8 cellular contexts compared by ENCODE assay signal in genomic region chr2:27408601-27409320, GRCh38. TPM values are rescaled to one million over a fixed set of nuclear protein-coding genes. Genes with fewer than 3 reads are reported as not detected.
DNase-seq lines count a peak whose midpoint lies in the region; ATAC-seq, FAIRE-seq and TF ChIP-seq lines count a peak whose summit lies in the region.

No MANE protein-coding gene starts in this region.

- DNase-seq in AG04449 (ENCODE audit: low read depth, low spot score) (no peak), GM12891 (ENCODE audit: insufficient read length, low spot score) (no peak), NCI-H69 (lab: John Stamatoyannopoulos, UW) (peak; percentile 54), caudate nucleus (lab: John Stamatoyannopoulos, UW) (peak in 6 of 61 donors; percentile 3 to 58 (median 36)), right lobe of liver (no peak), stomach (no peak), superior temporal gyrus (ENCODE audit: extremely low spot score) (no peak)

- H3K27me3 ChIP-seq in right lobe of liver (no peaks in the 10 kb centered on the region), stomach (no peaks in the 10 kb centered on the region)

- peak; percentile 16 for FAIRE-seq in GM12891 (lab: Jason Lieb, UNC)

- peaks cover 0 to 20% (median 3%) of the 10 kb centered on the region in 4 donors for H3K4me1 ChIP-seq in right lobe of liver
- H3K4me1 ChIP-seq in stomach, result peaks cover 13 to 44% (median 36%) of the 10 kb centered on the region in 4 donors

- intact Hi-C loops in right lobe of liver (cut with DNase I) (no loop called here), stomach (cut with DNase I; ENCODE audit: low total_unique reads) (no loop called here)

- CTCF ChIA-PET in AG04449 (lab: Yijun Ruan, JAX), result interaction anchor here (1.0 to 6.1 kb wide), 9 partner anchors 11 to 274 kb away, joined by 3 to 57 read pairs (median 5); partner anchors contain the start of gene IFT172

- ATAC-seq in HG02759 (IDR thresholded peaks at IDR 0.05; ENCODE audit: unreplicated experiment) (peak; percentile 26), right lobe of liver (peak; percentile 20 to 44 (median 35))

- H3K9me3 ChIP-seq in right lobe of liver, result no peaks in the 10 kb centered on the region
- no peaks in the 10 kb centered on the region for H3K9me3 ChIP-seq in stomach

- no peaks in the 10 kb centered on the region for H3K36me3 ChIP-seq in right lobe of liver
- H3K36me3 ChIP-seq in stomach, result peaks cover 5 to 16% (median 12%) of the 10 kb centered on the region in 4 donors

- no peak for TF ChIP-seq EP300 in stomach (IDR thresholded peaks at IDR 0.05)

- H3K4me3 ChIP-seq in AG04449 (ENCODE audit: low read depth, low read length), result peak overlapping the region; percentile 88
- H3K4me3 ChIP-seq in right lobe of liver, result peak overlapping the region; percentile 95 to 100 (median 98)
- peak overlapping the region; percentile 92 to 100 (median 97) for H3K4me3 ChIP-seq in stomach

- POLR2A ChIA-PET in AG04449 (lab: Yijun Ruan, JAX), result interaction anchor here (0.8 to 2.5 kb wide), 4 partner anchors 20 to 52 kb away, joined by 3 to 18 read pairs (median 8); partner anchors contain the start of genes GTF3C2 and NRBP1

- TF ChIP-seq CTCF in AG04449 (IDR thresholded peaks at IDR 0.05; ENCODE audit: insufficient read depth, low read length, missing control alignments) (no peak), right lobe of liver (IDR thresholded peaks at IDR 0.05) (no peak), stomach (IDR thresholded peaks at IDR 0.05) (no peak)

- 0% methylated on average over 12 of the region's 33 CpGs for WGBS in right lobe of liver (ENCODE audit: insufficient coverage, low coverage, low lambda C conversion rate, missing lambda C conversion rate)
- 0 to 2% (median 0%) methylated on average over 19 to 33 of the region's 33 CpGs for WGBS in stomach, 5 donors

- H3K27ac ChIP-seq in caudate nucleus (ENCODE audit: low read depth, low read length), result peak overlapping the region; percentile 62
- peak overlapping the region; percentile 36 to 80 (median 62) for H3K27ac ChIP-seq in right lobe of liver
- H3K27ac ChIP-seq in stomach, result peak overlapping the region; percentile 85 to 93 (median 90)

- TF ChIP-seq POLR2A in GM12891 (IDR thresholded peaks at IDR 0.05; ENCODE audit: low read depth, low read length), result no peak; the same call in 1 of the 2 replicates
- TF ChIP-seq POLR2A in right lobe of liver (IDR thresholded peaks at IDR 0.05), result no peak
- TF ChIP-seq POLR2A in stomach (IDR thresholded peaks at IDR 0.05), result no peak

TF ChIP-seq in GM12891, 5 proteins besides CTCF, POLR2A, EP300 and RAD21:
- TF ChIP-seq POLR2AphosphoS5 (IDR thresholded peaks at IDR 0.05; ENCODE audit: low read depth, low read length) (no peak), SPI1 (IDR thresholded peaks at IDR 0.05; ENCODE audit: low read depth, low read length) (no peak), TAF1 (IDR thresholded peaks at IDR 0.05; ENCODE audit: low read depth, low read length) (no peak), POU2F2 (IDR thresholded peaks at IDR 0.05; ENCODE audit: low read depth, low read length) (peak; percentile 11; the same call in 1 of the 2 replicates), PAX5 (IDR thresholded peaks at IDR 0.05; ENCODE audit: insufficient read depth, low read length, severe bottlenecking) (no peak)

RNA-seq across cellular contexts. Expression of gene PPM1G, which starts 0.6 kb away (rescaled TPM):
- polyA plus RNA-seq in GM12891 (2012; ENCODE audit: low read depth, missing spikeins), result 102 TPM
- 10 to 100 TPM; 20.9 to 38.4 (median 24.2) TPM for total RNA-seq in right lobe of liver
- total RNA-seq in stomach, result 10 to 100 TPM; 10.5 to 44.6 (median 42.9) TPM
- polyA plus RNA-seq in stomach, result 10 to 100 TPM; 40.0 to 49.8 (median 47.2) TPM

RNA-seq across cellular contexts. Expression of gene NRBP1, which starts 19.7 kb away (rescaled TPM):
- 56.6 TPM for polyA plus RNA-seq in GM12891 (2012; ENCODE audit: low read depth, missing spikeins)
- 10 to 100 TPM; 37.7 to 49.4 (median 41.5) TPM for total RNA-seq in right lobe of liver
- total RNA-seq in stomach, result 10 to 100 TPM; 12.5 to 69.8 (median 48.4) TPM
- polyA plus RNA-seq in stomach, result 10 to 100 TPM; 46.7 to 57.3 (median 51.4) TPM

RNA-seq across cellular contexts. Expression of gene ZNF513, which starts 28.2 kb away (rescaled TPM):
- 10.1 TPM for polyA plus RNA-seq in GM12891 (2012; ENCODE audit: low read depth, missing spikeins)
- total RNA-seq in right lobe of liver, result 10 to 100 TPM in 2 of 6 experiments, 1 to 10 TPM in 4; 6.0 to 14.7 (median 9.8) TPM
- 10 to 100 TPM; 10.3 to 58.9 (median 19.1) TPM for total RNA-seq in stomach
- polyA plus RNA-seq in stomach, result 10 to 100 TPM; 12.4 to 23.6 (median 15.4) TPM

RNA-seq across cellular contexts. Expression of gene KRTCAP3, which starts 33.4 kb away (rescaled TPM):
- polyA plus RNA-seq in GM12891 (2012; ENCODE audit: low read depth, missing spikeins), result 1.9 TPM
- total RNA-seq in right lobe of liver (1 to 10 TPM; 3.2 to 8.0 (median 4.6) TPM), stomach (100 to 1,000 TPM in 1 of 5 donors, 10 to 100 TPM in 3, not detected in 1; 16.5 to 140 (median 53.6) TPM)
- 10 to 100 TPM; 31.2 to 65.2 (median 62.2) TPM for polyA plus RNA-seq in stomach

RNA-seq across cellular contexts. Expression of gene SNX17, which starts 38.3 kb away (rescaled TPM):
- polyA plus RNA-seq in GM12891 (2012; ENCODE audit: low read depth, missing spikeins), result 87.4 TPM
- 10 to 100 TPM; 50.1 to 58.9 (median 54.1) TPM for total RNA-seq in right lobe of liver
- total RNA-seq in stomach, result 10 to 100 TPM; 28.6 to 70.4 (median 67.2) TPM
- polyA plus RNA-seq in stomach, result 10 to 100 TPM; 58.3 to 70.2 (median 68.9) TPM
